ENCODE assay signal across 20 cellular contexts in the genomic region with DNA sequence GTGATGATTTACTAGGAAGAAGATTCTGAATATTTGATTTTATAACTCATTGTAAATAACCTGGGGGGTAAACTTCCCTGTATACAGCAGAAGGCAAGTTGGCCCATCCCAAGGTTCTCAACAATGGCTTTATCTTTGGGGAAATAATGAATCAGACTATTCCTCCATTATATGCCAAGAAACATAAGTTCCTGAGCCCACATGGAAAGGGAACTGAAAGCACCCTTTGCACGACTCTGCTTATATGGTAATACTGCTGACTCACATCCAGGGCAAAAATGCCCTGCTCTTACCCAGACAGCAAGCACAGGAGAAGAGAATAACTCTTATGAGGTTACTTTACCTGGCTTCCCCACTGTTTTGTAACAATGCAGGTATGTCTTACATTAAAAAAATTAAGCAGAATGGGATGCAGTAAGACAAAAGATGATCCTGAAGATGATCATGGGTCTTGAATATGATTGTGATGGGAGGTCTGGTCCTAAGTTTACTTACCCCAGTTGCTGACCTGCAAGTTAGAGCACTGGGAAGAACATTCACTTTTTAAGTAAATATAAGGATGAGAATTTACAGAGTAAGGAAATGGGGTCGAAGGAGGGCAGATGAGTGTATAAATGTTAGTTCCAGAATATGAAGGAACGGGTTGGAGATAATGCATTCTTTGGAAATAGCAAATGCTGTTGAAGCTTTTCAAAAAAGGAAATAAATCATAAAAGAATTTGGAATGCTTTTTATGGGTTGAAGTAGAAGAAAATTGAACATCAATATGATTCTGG.
DNase-seq lines count a peak whose midpoint lies in the region; ATAC-seq, FAIRE-seq and TF ChIP-seq lines count a peak whose summit lies in the region.
"Had no signal": no experiment of that assay in that cellular context is flagged by ENCODE, and none has a peak within 500 bp of the region (broad histone marks: within the 10 kb centered on the region; RNA-seq: fewer than 3 reads in every experiment).

No MANE protein-coding gene starts in this region.

- intact Hi-C loops in IMR-90 (cut with micrococcal nuclease) = no loop called here
- intact Hi-C loops in PC-3 (cut with micrococcal nuclease) = loop anchor here (1.0 kb wide), 1 partner anchor 96 kb away; no protein-coding TSS in a partner anchor
- intact Hi-C loops in endothelial cell of umbilical vein (cut with micrococcal nuclease) = loop anchor here (1.0 to 10.0 kb wide), 9 partner anchors 42 to 694 kb away; no protein-coding TSS in a partner anchor

- no peak overlapping the region for H4K91ac ChIP-seq in IMR-90 (ENCODE audit: insufficient read depth, low read depth, low read length)

- peak; percentile 47 for DNase-seq in IMR-90
- DNase-seq in PC-3 = peak; percentile 91
- peak; percentile 98 for DNase-seq in endothelial cell of umbilical vein (ENCODE audit: low read depth, low spot score)
- DNase-seq in renal cortical epithelial cell (ENCODE audit: low read depth) = peak; percentile 26
- DNase-seq in DMS153 (lab: John Stamatoyannopoulos, UW) = no peak
- no peak for DNase-seq in NCI-H524 (lab: John Stamatoyannopoulos, UW)
- DNase-seq: activated CD4-positive, alpha-beta T cell treated with anti-CD3 and anti-CD28 coated beads, Interleukin-2, amount 10 ng/mL, durations not matched to agents 24 days and 14 days; activated naive CD4-positive, alpha-beta T cell treated with anti-CD3 and anti-CD28 coated beads, Interleukin-2, amount 50 U/mL, for 16 hours; caudate nucleus; head of caudate nucleus; kidney glomerular epithelial cell; naive B cell; NCI-H1930; NCI-H82 had no signal

- ATAC-seq in IMR-90 (ENCODE audit: low read depth) (no peak), PC-3 (peak; percentile 95), GM18873 (IDR thresholded peaks at IDR 0.05; ENCODE audit: low FRiP score, unreplicated experiment) (no peak), HG03571 (IDR thresholded peaks at IDR 0.05; ENCODE audit: unreplicated experiment) (no peak)

- CTCF ChIA-PET in IMR-90 (lab: Yijun Ruan, JAX) (no interaction called here), PC-3 (lab: Charles Lee) (no interaction called here), endothelial cell of umbilical vein (lab: Charles Lee) (interaction anchor here (1.3 kb wide), 1 partner anchor 13 kb away, joined by 3 read pairs; no protein-coding TSS in a partner anchor)

- no peaks in the 10 kb centered on the region; the same call in 1 of the 2 replicates for H3K9me2 ChIP-seq in PC-3 (replicated peaks; ENCODE audit: low read length)

- no peak overlapping the region for H4K5ac ChIP-seq in IMR-90 (ENCODE audit: low read depth, low read length)

- no peak overlapping the region for H3K23ac ChIP-seq in IMR-90 (ENCODE audit: low read depth, low read length)

- TF ChIP-seq RAD21 in IMR-90 (IDR thresholded peaks at IDR 0.05; ENCODE audit: low read length) = no peak

- no peak overlapping the region for H2BK15ac ChIP-seq in IMR-90 (ENCODE audit: low read depth, low read length)

- H3K4me1 ChIP-seq in IMR-90 (ENCODE audit: control insufficient read depth, insufficient read depth, low read length) (peaks cover 3% of the 10 kb centered on the region; the same call in 1 of the 2 replicates), PC-3 (ENCODE audit: insufficient read depth, low read length) (peaks cover 25% of the 10 kb centered on the region), endothelial cell of umbilical vein (ENCODE audit: control insufficient read depth, extremely low read depth, insufficient read depth, low read length) (peaks cover 39% of the 10 kb centered on the region)
- H3K4me1 ChIP-seq: prostate gland had no signal

- H3F3A ChIP-seq in PC-3 (ENCODE audit: low read length, unreplicated experiment) = peaks cover 9% of the 10 kb centered on the region

- H3K56ac ChIP-seq in IMR-90 (ENCODE audit: extremely low read depth, insufficient read depth, low read length) = no peak overlapping the region

- dilution Hi-C loops in IMR-90 (cut with HindIII; ENCODE audit: low sequenced_read_pairs, unreplicated experiment) = no loop called here
- dilution Hi-C loops in endothelial cell of umbilical vein (cut with MboI; ENCODE audit: extremely low pct_ligation_motif_present, low sequenced_read_pairs) = no loop called here

- H3K79me1 ChIP-seq in IMR-90 (ENCODE audit: low read depth in 1 of 2, low read length in 2 of 2) = no peaks in the 10 kb centered on the region

- H3K4me3 ChIP-seq in IMR-90 (ENCODE audit: insufficient read depth, low read depth, low read length) (no peak overlapping the region), PC-3 (ENCODE audit: low read length) (peak overlapping the region; percentile 41), endothelial cell of umbilical vein (replicated peaks in 1 of 3; ENCODE audit: insufficient read depth in 1 of 3, low read depth in 1 of 3, low read length in 3 of 3) (peak overlapping the region in 1 of 3 experiments; percentile 6)
- H3K4me3 ChIP-seq: BLaER1 treated with 17β-estradiol and CSF1 and Interleukin-3, amounts not matched to agents 10 nM and 100 nM; prostate gland had no signal

- TF ChIP-seq POLR2A in IMR-90 (IDR thresholded peaks at IDR 0.05; ENCODE audit: low read depth, low read length) = no peak
- TF ChIP-seq POLR2A in endothelial cell of umbilical vein (IDR thresholded peaks at IDR 0.05; ENCODE audit: low read depth, low read length) = no peak

- no peak overlapping the region for H2BK20ac ChIP-seq in IMR-90 (ENCODE audit: low read depth, low read length)

- no peak overlapping the region for H3K14ac ChIP-seq in IMR-90 (replicated peaks; ENCODE audit: low read depth, low read length)

- H2AK5ac ChIP-seq in IMR-90 (ENCODE audit: low read depth, low read length) = no peak overlapping the region

- H2BK120ac ChIP-seq in IMR-90 (ENCODE audit: low read depth, low read length) = no peak overlapping the region

- peak; percentile 85 for FAIRE-seq in endothelial cell of umbilical vein (lab: Jason Lieb, UNC)
- FAIRE-seq: endometrium had no signal

- no peaks in the 10 kb centered on the region for H4K20me1 ChIP-seq in IMR-90 (ENCODE audit: insufficient read depth, low read length)
- no peaks in the 10 kb centered on the region for H4K20me1 ChIP-seq in PC-3 (ENCODE audit: low read length)
- H4K20me1 ChIP-seq in endothelial cell of umbilical vein (replicated peaks; ENCODE audit: control insufficient read depth, extremely low read depth, insufficient read depth, low read length) = no peaks in the 10 kb centered on the region
- H4K20me1 ChIP-seq: BLaER1 treated with 17β-estradiol and CSF1 and Interleukin-3, amounts not matched to agents 10 nM and 100 nM had no signal

- no peak overlapping the region for H2AFZ ChIP-seq in IMR-90 (replicated peaks; ENCODE audit: low read length, poor library complexity)
- peak overlapping the region; percentile 33; the same call in 1 of the 2 replicates for H2AFZ ChIP-seq in PC-3 (ENCODE audit: low read length)
- no peak overlapping the region for H2AFZ ChIP-seq in endothelial cell of umbilical vein (ENCODE audit: low read depth, low read length)

- H3K36me3 ChIP-seq in IMR-90 (ENCODE audit: control insufficient read depth, insufficient read depth, low read length) = no peaks in the 10 kb centered on the region
- H3K36me3 ChIP-seq in PC-3 (ENCODE audit: low read depth, low read length) = no peaks in the 10 kb centered on the region
- no peaks in the 10 kb centered on the region for H3K36me3 ChIP-seq in endothelial cell of umbilical vein (ENCODE audit: control insufficient read depth in 2 of 2, extremely low read depth in 1 of 2, insufficient read depth in 2 of 2, low read length in 2 of 2)
- H3K36me3 ChIP-seq: BLaER1 treated with 17β-estradiol and CSF1 and Interleukin-3, amounts not matched to agents 10 nM and 100 nM; prostate gland had no signal

- in situ Hi-C loops in IMR-90 (cut with MboI; ENCODE audit: low sequenced_read_pairs) = no loop called here

- H2BK5ac ChIP-seq in IMR-90 (ENCODE audit: low read depth, low read length, poor library complexity, severe bottlenecking) = no peak overlapping the region

- H3K79me2 ChIP-seq in PC-3 (ENCODE audit: low read length) (no peaks in the 10 kb centered on the region), endothelial cell of umbilical vein (ENCODE audit: control insufficient read depth, insufficient read depth, low read length) (no peaks in the 10 kb centered on the region)

- no peak for TF ChIP-seq CTCF in IMR-90 (conservative IDR thresholded peaks at IDR 0.05; ENCODE audit: low read depth, low read length)
- TF ChIP-seq CTCF in PC-3 (conservative IDR thresholded peaks at IDR 0.05; ENCODE audit: low read depth, low read length) = no peak
- no peak for TF ChIP-seq CTCF in endothelial cell of umbilical vein (IDR thresholded peaks at IDR 0.05; ENCODE audit: extremely low read depth in 1 of 2, insufficient read depth in 1 of 2, low read depth in 1 of 2, low read length in 2 of 2)

- no peak overlapping the region for H4K8ac ChIP-seq in IMR-90 (ENCODE audit: low read depth in 2 of 2, low read length in 2 of 2)

- H3K27me3 ChIP-seq in IMR-90 (ENCODE audit: control insufficient read depth, insufficient read depth, low read length) (no peaks in the 10 kb centered on the region), PC-3 (ENCODE audit: low read length) (no peaks in the 10 kb centered on the region), endothelial cell of umbilical vein (ENCODE audit: control insufficient read depth in 2 of 2, insufficient read depth in 2 of 2, low read length in 2 of 2) (no peaks in the 10 kb centered on the region)
- H3K27me3 ChIP-seq: BLaER1 treated with 17β-estradiol and CSF1 and Interleukin-3, amounts not matched to agents 10 nM and 100 nM had no signal

- H3K27ac ChIP-seq in IMR-90 (ENCODE audit: insufficient read depth, low read length) (no peak overlapping the region), PC-3 (ENCODE audit: low read length) (peak overlapping the region; percentile 99), endothelial cell of umbilical vein (ENCODE audit: insufficient read depth, low read depth, low read length) (peak overlapping the region; percentile 80)
- H3K27ac ChIP-seq: HL-60, prostate gland had no signal

- no peaks in the 10 kb centered on the region for H3K9me3 ChIP-seq in IMR-90 (ENCODE audit: control insufficient read depth, insufficient read depth, low read length)
- no peaks in the 10 kb centered on the region for H3K9me3 ChIP-seq in PC-3 (ENCODE audit: low read length)
- H3K9me3 ChIP-seq in endothelial cell of umbilical vein (replicated peaks; ENCODE audit: control insufficient read depth, insufficient read depth, low read length) = no peaks in the 10 kb centered on the region
- H3K9me3 ChIP-seq: prostate gland had no signal

- no TSS peak for BruUV-seq in IMR-90 (replicated peaks; lab: Mats Ljungman, UMichigan)
- TSS peak; percentile 58 for BruUV-seq in PC-3 (replicated peaks; lab: Mats Ljungman, UMichigan)
- BruUV-seq in endothelial cell of umbilical vein (replicated peaks; lab: Mats Ljungman, UMichigan) = TSS peak; percentile 66

- H2AK9ac ChIP-seq in IMR-90 (replicated peaks; ENCODE audit: low read depth, low read length, poor library complexity) = no peak overlapping the region

- H3K9ac ChIP-seq in IMR-90 (ENCODE audit: low read depth, low read length) = no peak overlapping the region
- H3K9ac ChIP-seq in PC-3 (ENCODE audit: low read length) = peak overlapping the region; percentile 76
- H3K9ac ChIP-seq in endothelial cell of umbilical vein (replicated peaks; ENCODE audit: extremely low read depth, insufficient read depth, low read length) = peak overlapping the region; percentile 61
- H3K9ac ChIP-seq: BLaER1 treated with 17β-estradiol and CSF1 and Interleukin-3, amounts not matched to agents 10 nM and 100 nM had no signal

- WGBS in IMR-90 (ENCODE audit: extremely low coverage in 2 of 2, insufficient read length in 1 of 2), 2 experiments = no CpG with 5 or more reads among the region's 3 CpGs

- H3K9me1 ChIP-seq in IMR-90 (ENCODE audit: insufficient read depth, low read length) (no peaks in the 10 kb centered on the region), endothelial cell of umbilical vein (replicated peaks; ENCODE audit: control insufficient read depth, extremely low read depth, insufficient read depth, low read length) (no peaks in the 10 kb centered on the region)

- H3K4me2 ChIP-seq in IMR-90 (ENCODE audit: low read depth, low read length) = no peak overlapping the region
- peak overlapping the region; percentile 63 for H3K4me2 ChIP-seq in PC-3 (ENCODE audit: low read length)
- peak overlapping the region; percentile 77 for H3K4me2 ChIP-seq in endothelial cell of umbilical vein (ENCODE audit: insufficient read depth, low read length)

- no peak overlapping the region for H3K18ac ChIP-seq in IMR-90 (ENCODE audit: low read depth, low read length)

- POLR2A ChIA-PET in IMR-90 (lab: Charles Lee; ENCODE audit: unreplicated experiment) (no interaction called here), PC-3 (lab: Charles Lee; ENCODE audit: unreplicated experiment) (no interaction called here), endothelial cell of umbilical vein (lab: Charles Lee) (no interaction called here)

- H3K4ac ChIP-seq in IMR-90 (ENCODE audit: low read depth, low read length) = no peak overlapping the region

Comparison
In these comparisons a context has a peak if more than half of its experiments do, and no peak if none do; other contexts are left out.
1. DNase-seq: peak in IMR-90 (single experiment), PC-3 (single experiment), endothelial cell of umbilical vein (single experiment) and renal cortical epithelial cell (single experiment); none in DMS153 (single experiment) and NCI-H524 (0 of 2).